In the genomic region with DNA sequence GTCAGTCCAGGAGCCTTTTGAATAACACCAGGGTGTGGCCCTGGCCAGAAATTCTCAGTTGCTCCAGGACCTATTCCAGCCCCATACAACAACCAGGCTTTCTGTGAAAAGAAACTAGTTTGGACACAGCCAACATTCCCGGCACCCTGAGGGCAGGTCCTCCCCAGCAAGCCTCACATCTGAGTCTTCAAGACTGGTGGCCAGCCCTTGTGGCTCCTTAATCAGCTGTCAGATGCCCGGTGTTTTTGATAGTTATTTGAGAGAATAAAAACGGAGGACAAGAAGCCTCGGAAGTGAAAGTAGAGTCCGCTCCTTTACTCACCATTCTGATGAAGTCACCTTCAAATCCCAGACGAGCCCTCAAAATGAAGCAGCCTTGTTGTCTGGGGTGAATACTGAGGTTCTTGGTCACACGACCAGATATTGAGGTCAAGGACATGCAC, we compare ENCODE assay signal across 8 cellular contexts. TPM values are rescaled to one million over a fixed set of nuclear protein-coding genes. Genes with fewer than 3 reads are reported as not detected.
DNase-seq lines count a peak whose midpoint lies in the region; ATAC-seq and TF ChIP-seq lines count a peak whose summit lies in the region.

No MANE protein-coding gene starts in this region.

- POLR2A ChIA-PET in activated CD4-positive, alpha-beta T cell treated with anti-CD3 and anti-CD28 coated beads, Interleukin-2, amount 10 ng/mL, durations not matched to agents 7 days and 5 days (lab: Charles Lee) = no interaction called here

- peaks cover 26% of the 10 kb centered on the region for H3K4me1 Mint-ChIP-seq in activated CD4-positive, alpha-beta T cell treated with anti-CD3 and anti-CD28 coated beads, Interleukin-2, amount 10 ng/mL, durations not matched to agents 7 days and 5 days
- peaks cover 24% of the 10 kb centered on the region for H3K4me1 Mint-ChIP-seq in activated CD4-positive, alpha-beta T cell treated with anti-CD3 and anti-CD28 coated beads, Interleukin-2, amount 10 ng/mL, durations not matched to agents 24 days and 14 days
- H3K4me1 Mint-ChIP-seq in activated naive CD8-positive, alpha-beta T cell treated with anti-CD3 and anti-CD28 coated beads, Interleukin-2, amount 50 U/mL, for 24 hours = peaks cover 18% of the 10 kb centered on the region

- H3K4me3 Mint-ChIP-seq in activated CD4-positive, alpha-beta T cell treated with anti-CD3 and anti-CD28 coated beads, Interleukin-2, amount 10 ng/mL, durations not matched to agents 7 days and 5 days = peak overlapping the region; percentile 6
- H3K4me3 Mint-ChIP-seq in activated CD4-positive, alpha-beta T cell treated with anti-CD3 and anti-CD28 coated beads, Interleukin-2, amount 10 ng/mL, durations not matched to agents 24 days and 14 days = no peak overlapping the region
- peak overlapping the region; percentile 54 for H3K4me3 Mint-ChIP-seq in activated naive CD8-positive, alpha-beta T cell treated with anti-CD3 and anti-CD28 coated beads, Interleukin-2, amount 50 U/mL, for 24 hours

- peaks cover 15% of the 10 kb centered on the region for H3K36me3 Mint-ChIP-seq in activated CD4-positive, alpha-beta T cell treated with anti-CD3 and anti-CD28 coated beads, Interleukin-2, amount 10 ng/mL, durations not matched to agents 7 days and 5 days (ENCODE audit: low read depth)
- H3K36me3 Mint-ChIP-seq in activated CD4-positive, alpha-beta T cell treated with anti-CD3 and anti-CD28 coated beads, Interleukin-2, amount 10 ng/mL, durations not matched to agents 24 days and 14 days (ENCODE audit: low read depth) = peaks cover 16% of the 10 kb centered on the region
- peaks cover 4% of the 10 kb centered on the region for H3K36me3 Mint-ChIP-seq in activated naive CD8-positive, alpha-beta T cell treated with anti-CD3 and anti-CD28 coated beads, Interleukin-2, amount 50 U/mL, for 24 hours (ENCODE audit: low read depth)

- CTCF ChIA-PET in activated CD4-positive, alpha-beta T cell treated with anti-CD3 and anti-CD28 coated beads, Interleukin-2, amount 10 ng/mL, durations not matched to agents 7 days and 5 days (lab: Charles Lee) = interaction anchor here (1.3 to 2.7 kb wide), 4 partner anchors 10 to 73 kb away, joined by 3 to 14 read pairs (median 8); no protein-coding TSS in a partner anchor

- H3K27me3 ChIP-seq in thoracic aorta (replicated peaks; ENCODE audit: insufficient read depth) = no peaks in the 10 kb centered on the region

- peaks cover 7 to 29% of the 10 kb centered on the region in 2 donors for H3K4me1 ChIP-seq in thoracic aorta (ENCODE audit: control insufficient read depth in 1 of 2, low read depth in 2 of 2)

- peak overlapping the region; percentile 68 for H3K4me3 ChIP-seq in thoracic aorta

- TF ChIP-seq CTCF in thoracic aorta (IDR thresholded peaks at IDR 0.05) = no peak

- intact Hi-C loops in activated CD4-positive, alpha-beta T cell treated with anti-CD3 and anti-CD28 coated beads, Interleukin-2, amount 10 ng/mL, durations not matched to agents 24 days and 14 days (cut with micrococcal nuclease) = no loop called here

- no peaks in the 10 kb centered on the region for H3K27me3 Mint-ChIP-seq in activated CD4-positive, alpha-beta T cell treated with anti-CD3 and anti-CD28 coated beads, Interleukin-2, amount 10 ng/mL, durations not matched to agents 7 days and 5 days
- no peaks in the 10 kb centered on the region for H3K27me3 Mint-ChIP-seq in activated CD4-positive, alpha-beta T cell treated with anti-CD3 and anti-CD28 coated beads, Interleukin-2, amount 10 ng/mL, durations not matched to agents 24 days and 14 days
- H3K27me3 Mint-ChIP-seq in activated naive CD8-positive, alpha-beta T cell treated with anti-CD3 and anti-CD28 coated beads, Interleukin-2, amount 50 U/mL, for 24 hours = no peaks in the 10 kb centered on the region

- DNase-seq in activated CD4-positive, alpha-beta T cell treated with anti-CD3 and anti-CD28 coated beads, Interleukin-2, amount 10 ng/mL, durations not matched to agents 7 days and 5 days = no peak
- no peak for DNase-seq in activated CD4-positive, alpha-beta T cell treated with anti-CD3 and anti-CD28 coated beads, Interleukin-2, amount 10 ng/mL, durations not matched to agents 24 days and 14 days
- no peak for DNase-seq in activated naive CD8-positive, alpha-beta T cell treated with anti-CD3 and anti-CD28 coated beads, Interleukin-2, amount 50 U/mL, for 24 hours
- DNase-seq in kidney tubule cell (ENCODE audit: low spot score) (peak; percentile 74), thoracic aorta (ENCODE audit: low spot score) (no peak), RKO (ENCODE audit: low spot score) (no peak)
- DNase-seq in activated CD4-positive, alpha-beta T cell treated with anti-CD3 and anti-CD28 coated beads for 48 hours = no peak

- H3K36me3 ChIP-seq in thoracic aorta = no peaks in the 10 kb centered on the region

- H3K27ac Mint-ChIP-seq in activated CD4-positive, alpha-beta T cell treated with anti-CD3 and anti-CD28 coated beads, Interleukin-2, amount 10 ng/mL, durations not matched to agents 7 days and 5 days = no peak overlapping the region
- no peak overlapping the region for H3K27ac Mint-ChIP-seq in activated CD4-positive, alpha-beta T cell treated with anti-CD3 and anti-CD28 coated beads, Interleukin-2, amount 10 ng/mL, durations not matched to agents 24 days and 14 days
- H3K27ac Mint-ChIP-seq in activated naive CD8-positive, alpha-beta T cell treated with anti-CD3 and anti-CD28 coated beads, Interleukin-2, amount 50 U/mL, for 24 hours = no peak overlapping the region

- ATAC-seq in activated naive CD8-positive, alpha-beta T cell treated with anti-CD3 and anti-CD28 coated beads, Interleukin-2, amount 50 U/mL, for 24 hours = no peak
- ATAC-seq in thoracic aorta (ENCODE audit: insufficient number of reproducible peaks, low FRiP score, low read depth) (no peak), GM19035 (IDR thresholded peaks at IDR 0.05; ENCODE audit: unreplicated experiment) (no peak)

- H3K9me3 Mint-ChIP-seq in activated CD4-positive, alpha-beta T cell treated with anti-CD3 and anti-CD28 coated beads, Interleukin-2, amount 10 ng/mL, durations not matched to agents 7 days and 5 days = no peaks in the 10 kb centered on the region
- H3K9me3 Mint-ChIP-seq in activated CD4-positive, alpha-beta T cell treated with anti-CD3 and anti-CD28 coated beads, Interleukin-2, amount 10 ng/mL, durations not matched to agents 24 days and 14 days = no peaks in the 10 kb centered on the region
- no peaks in the 10 kb centered on the region for H3K9me3 Mint-ChIP-seq in activated naive CD8-positive, alpha-beta T cell treated with anti-CD3 and anti-CD28 coated beads, Interleukin-2, amount 50 U/mL, for 24 hours

- H3K27ac ChIP-seq in thoracic aorta = peak overlapping the region; percentile 52 to 68

- H3K9me3 ChIP-seq in thoracic aorta = no peaks in the 10 kb centered on the region

RNA-seq across cellular contexts. Expression of a gene that starts 31.0 kb away (rescaled TPM):
- 10 to 100 TPM; 19.4 to 24.9 TPM for total RNA-seq in activated CD4-positive, alpha-beta T cell treated with anti-CD3 and anti-CD28 coated beads, Interleukin-2, amount 10 ng/mL, durations not matched to agents 7 days and 5 days
- 25.9 and 28.0 TPM in 2 replicates for total RNA-seq in activated CD4-positive, alpha-beta T cell treated with anti-CD3 and anti-CD28 coated beads, Interleukin-2, amount 10 ng/mL, durations not matched to agents 24 days and 14 days
- 10 to 100 TPM; 13.5 to 24.1 TPM for total RNA-seq in thoracic aorta

RNA-seq across cellular contexts. Expression of a gene that starts 56.6 kb away (rescaled TPM):
- total RNA-seq in activated CD4-positive, alpha-beta T cell treated with anti-CD3 and anti-CD28 coated beads, Interleukin-2, amount 10 ng/mL, durations not matched to agents 7 days and 5 days = 10 to 100 TPM; 70.6 to 75.9 TPM
- total RNA-seq in activated CD4-positive, alpha-beta T cell treated with anti-CD3 and anti-CD28 coated beads, Interleukin-2, amount 10 ng/mL, durations not matched to agents 24 days and 14 days = 47.4 and 49.0 TPM in 2 replicates
- total RNA-seq in thoracic aorta = 10 to 100 TPM; 62.8 to 67.8 TPM
